ENCODE assay signal across 11 cellular contexts in the genomic region with DNA sequence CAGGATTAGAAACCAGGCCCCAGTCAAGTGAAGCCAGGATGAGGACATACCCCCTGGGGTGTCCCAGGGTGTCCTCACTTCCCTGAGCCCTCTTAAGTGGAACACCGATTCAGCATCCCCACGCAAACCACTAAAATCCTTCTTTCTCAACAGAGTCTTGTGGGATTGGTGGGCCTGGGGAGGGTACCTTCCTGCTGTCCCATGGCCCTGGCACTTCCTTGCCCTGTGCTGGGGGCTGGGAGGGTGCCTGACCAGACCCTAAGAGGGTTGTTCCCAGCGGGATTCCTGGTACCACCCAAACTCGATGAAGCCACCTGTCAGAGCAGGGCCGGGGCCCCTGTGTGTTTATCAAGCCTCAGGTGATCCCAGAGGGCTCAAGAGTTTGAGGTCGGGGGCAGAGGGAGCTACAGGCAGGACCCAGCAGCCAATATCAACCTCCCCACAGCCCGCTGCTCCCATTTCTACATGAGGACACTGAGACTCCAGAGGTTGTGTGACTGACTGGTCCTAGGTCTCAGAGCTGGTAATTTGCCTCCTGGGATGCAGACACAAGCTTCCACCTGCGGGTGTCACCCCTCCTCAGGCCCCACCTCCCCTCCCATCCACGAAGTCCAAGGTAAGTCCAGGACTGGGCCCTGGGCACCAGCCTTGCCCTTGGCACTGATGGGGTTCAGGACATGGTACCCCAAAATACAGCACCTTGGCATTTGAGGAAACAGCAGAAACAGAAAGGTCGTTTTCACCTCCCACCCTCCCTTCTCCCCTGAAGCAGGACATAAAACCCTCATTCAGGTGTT. TPM values are rescaled to one million over a fixed set of nuclear protein-coding genes. Genes with fewer than 3 reads are reported as not detected.
DNase-seq lines count a peak whose midpoint lies in the region; ATAC-seq and TF ChIP-seq lines count a peak whose summit lies in the region.
"Had no signal": no experiment of that assay in that cellular context is flagged by ENCODE, and none has a peak within 500 bp of the region (broad histone marks: within the 10 kb centered on the region; RNA-seq: fewer than 3 reads in every experiment).

No MANE protein-coding gene starts in this region.

- peak overlapping the region; percentile 9 to 72 (median 46) for H3K4me3 Mint-ChIP-seq in CD8-positive, alpha-beta memory T cell
- H3K4me3 Mint-ChIP-seq: activated naive CD8-positive, alpha-beta T cell treated with anti-CD3 and anti-CD28 coated beads for 36 hours had no signal

- in situ Hi-C loops in Panc1 (cut with HindIII; ENCODE audit: low pct_unique_long_range_greater_than_20kb, low sequenced_read_pairs), result no loop called here

- H3K36me3 ChIP-seq in CD8-positive, alpha-beta memory T cell (ENCODE audit: insufficient read depth, low read length), result no peaks in the 10 kb centered on the region
- H3K36me3 ChIP-seq in Panc1 (ENCODE audit: control insufficient read depth, insufficient read depth, low read length), result no peaks in the 10 kb centered on the region

- H3K4me3 ChIP-seq in CD8-positive, alpha-beta memory T cell (ENCODE audit: low read length), result no peak overlapping the region
- H3K4me3 ChIP-seq in Panc1 (ENCODE audit: low read depth in 2 of 2, low read length in 2 of 2), result no peak overlapping the region

- no peaks in the 10 kb centered on the region for H3K9me3 ChIP-seq in CD8-positive, alpha-beta memory T cell (ENCODE audit: low read length)
- no peaks in the 10 kb centered on the region for H3K9me3 ChIP-seq in Panc1 (ENCODE audit: control insufficient read depth, insufficient read depth, low read depth, low read length)

- H3K27ac Mint-ChIP-seq in CD8-positive, alpha-beta memory T cell, result peak overlapping the region in 1 of 8 donors; percentile 57
- H3K27ac Mint-ChIP-seq: activated naive CD8-positive, alpha-beta T cell treated with anti-CD3 and anti-CD28 coated beads for 36 hours had no signal

- H3K27me3 Mint-ChIP-seq in CD8-positive, alpha-beta memory T cell, result peaks cover 8 to 13% of the 10 kb centered on the region in 2 donors

- DNase-seq in CD8-positive, alpha-beta memory T cell, result no peak
- no peak for DNase-seq in Panc1 (ENCODE audit: low read depth, low spot score)
- peak; percentile 62 for DNase-seq in islet precursor cell
- DNase-seq in NCI-H1694 treated with DMSO at 0.1 percent for 48 hours (lab: John Stamatoyannopoulos, UW), result no peak
- DNase-seq in stimulated activated CD4-positive, alpha-beta T cell treated with anti-CD3 and anti-CD28 coated beads, Interleukin-15, amount 100 ng/mL, for 24 hours, result no peak
- DNase-seq: activated CD4-positive, alpha-beta T cell treated with anti-CD3 and anti-CD28 coated beads, Interleukin-2, amount 50 U/mL, for 1 hour; activated naive CD8-positive, alpha-beta T cell treated with anti-CD3 and anti-CD28 coated beads for 36 hours; COR-L47 had no signal

- H3K27ac ChIP-seq in 22Rv1 (no peak overlapping the region), Panc1 (ENCODE audit: low read length) (no peak overlapping the region)
- no peak overlapping the region for H3K27ac ChIP-seq in CD8-positive, alpha-beta memory T cell (ENCODE audit: low read depth, low read length)

- intact Hi-C loops in Panc1 (cut with micrococcal nuclease; ENCODE audit: unreplicated experiment), result loop anchor here (5.0 kb wide), 1 partner anchor 295 kb away; a partner anchor contains a TSS

- CTCF ChIA-PET in CD8-positive, alpha-beta memory T cell (lab: Charles Lee), result interaction anchor here (4.9 kb wide), 1 partner anchor 392 kb away, joined by 92 read pairs; no protein-coding TSS in a partner anchor
- CTCF ChIA-PET in Panc1 (lab: Charles Lee), result interaction anchor here (0.6 to 0.7 kb wide), 2 partner anchors 108 to 669 kb away, joined by 3 to 4 read pairs; no protein-coding TSS in a partner anchor

- H3K9me3 Mint-ChIP-seq in CD8-positive, alpha-beta memory T cell, result no peaks in the 10 kb centered on the region
- H3K9me3 Mint-ChIP-seq: activated naive CD8-positive, alpha-beta T cell treated with anti-CD3 and anti-CD28 coated beads for 36 hours had no signal

- peaks cover 10% of the 10 kb centered on the region for H3K4me1 ChIP-seq in CD8-positive, alpha-beta memory T cell (ENCODE audit: insufficient read depth, low read length)
- peaks cover 8% of the 10 kb centered on the region for H3K4me1 ChIP-seq in Panc1 (ENCODE audit: control insufficient read depth, insufficient read depth, low read length)

- H3K27me3 ChIP-seq in CD8-positive, alpha-beta memory T cell (ENCODE audit: insufficient read depth, low read length, poor library complexity, severe bottlenecking), result no peaks in the 10 kb centered on the region
- H3K27me3 ChIP-seq in Panc1 (ENCODE audit: control insufficient read depth, insufficient read depth, low read length), result no peaks in the 10 kb centered on the region

- ATAC-seq in Panc1 (0 out of 2 replicates have a peak, but pooled peaks have one; percentile 25), HG02973 (IDR thresholded peaks at IDR 0.05; ENCODE audit: unreplicated experiment) (no peak), HG02870 (IDR thresholded peaks at IDR 0.05; ENCODE audit: unreplicated experiment) (no peak)

- peaks cover 0 to 4% (median 2%) of the 10 kb centered on the region in 3 donors for H3K4me1 Mint-ChIP-seq in CD8-positive, alpha-beta memory T cell
- H3K4me1 Mint-ChIP-seq: activated naive CD8-positive, alpha-beta T cell treated with anti-CD3 and anti-CD28 coated beads for 36 hours had no signal

- TF ChIP-seq CTCF in 22Rv1 (IDR thresholded peaks at IDR 0.05), result 0 out of 2 replicates have a peak, but pooled peaks have one; percentile 6
- no peak; the same call in 1 of the 2 replicates for TF ChIP-seq CTCF in Panc1 (IDR thresholded peaks at IDR 0.05)

- H3K36me3 Mint-ChIP-seq in CD8-positive, alpha-beta memory T cell, result no peaks in the 10 kb centered on the region
- H3K36me3 Mint-ChIP-seq: activated naive CD8-positive, alpha-beta T cell treated with anti-CD3 and anti-CD28 coated beads for 36 hours had no signal

- BruUV-seq in Panc1 (replicated peaks; lab: Mats Ljungman, UMichigan), result no TSS peak

- POLR2A ChIA-PET in CD8-positive, alpha-beta memory T cell (lab: Charles Lee), result no interaction called here
- POLR2A ChIA-PET in Panc1 (lab: Charles Lee), result no interaction called here

RNA-seq across cellular contexts. Expression of a gene that starts 31.4 kb away (rescaled TPM):
- total RNA-seq in CD8-positive, alpha-beta memory T cell, result 10 to 100 TPM; 44.1 to 46.8 TPM
- polyA plus RNA-seq in CD8-positive, alpha-beta memory T cell, result 69.5 TPM
- total RNA-seq in Panc1 (2021; ENCODE audit: unreplicated experiment), result 166 TPM
- 94.8 TPM for polyA plus RNA-seq in Panc1 (2012; ENCODE audit: insufficient read length)
